Comparison of ENCODE assay signal across 12 cellular contexts in the genomic region with DNA sequence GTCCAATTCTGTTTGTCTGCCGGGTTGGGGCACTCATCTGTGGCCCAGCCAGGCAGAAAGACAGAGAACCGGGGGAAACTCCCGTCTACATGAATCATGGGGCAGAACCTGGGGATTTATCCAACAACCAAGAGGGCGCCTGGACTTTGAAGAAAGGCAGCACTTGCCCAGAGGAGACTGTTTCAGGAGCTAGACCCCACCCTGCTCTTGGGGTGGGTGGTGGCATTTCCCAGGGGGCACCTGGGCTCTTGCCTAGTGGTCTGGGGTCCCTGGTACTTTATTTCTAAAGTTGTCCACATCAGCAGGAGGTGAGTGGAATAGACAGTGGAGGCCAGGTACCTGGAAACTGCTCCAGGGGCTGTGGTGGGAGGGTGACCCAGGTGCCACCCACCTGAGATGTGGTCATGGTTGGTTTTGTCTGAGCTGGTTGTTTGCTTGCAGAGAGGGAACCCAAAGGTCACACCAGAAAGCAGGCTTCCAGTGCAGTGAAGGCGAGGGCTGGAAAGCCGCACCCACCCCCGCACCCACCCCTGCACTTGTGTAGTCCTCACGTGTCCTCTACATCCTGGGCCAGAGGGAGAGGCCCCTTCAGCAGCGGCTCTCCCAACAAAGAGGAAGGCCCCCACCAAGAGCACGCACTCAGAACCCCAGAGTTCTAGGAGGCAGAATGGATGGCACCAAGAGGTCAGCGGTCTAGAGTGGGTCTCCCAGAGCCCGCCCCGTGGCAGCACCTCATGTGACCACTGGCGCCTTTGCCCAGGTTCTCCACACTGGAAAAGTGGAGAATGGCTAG.
DNase-seq lines count a peak whose midpoint lies in the region; ATAC-seq and TF ChIP-seq lines count a peak whose summit lies in the region.
"Had no signal": no experiment of that assay in that cellular context is flagged by ENCODE, and none has a peak within 500 bp of the region (broad histone marks: within the 10 kb centered on the region; RNA-seq: fewer than 3 reads in every experiment).

No MANE protein-coding gene starts in this region.

- peak overlapping the region; percentile 90 for H3K4me3 Mint-ChIP-seq in activated B cell treated with CpG ODN at 0.5 μM for 24 hours
- H3K4me3 Mint-ChIP-seq: activated CD4-positive, alpha-beta memory T cell treated with anti-CD3 and anti-CD28 coated beads for 36 hours had no signal

- TF ChIP-seq CTCF in GM13976 (IDR thresholded peaks at IDR 0.05; ENCODE audit: borderline replicate concordance, control extremely low read depth, extremely low read depth, insufficient read depth, missing control alignments): no peak
- TF ChIP-seq CTCF in activated B cell treated with CpG ODN at 0.5 μM for 24 hours (IDR thresholded peaks at IDR 0.05): no peak

- POLR2A ChIA-PET in activated B cell treated with CpG ODN at 0.5 μM for 24 hours (lab: Charles Lee): interaction anchor here (0.6 to 3.0 kb wide), 21 partner anchors 10 to 1583 kb away, joined by 3 to 38 read pairs (median 6); a partner anchor contains a TSS

- DNase-seq in A172 (ENCODE audit: low spot score): peak; percentile 48
- peak; percentile 66 for DNase-seq in GM13976 (ENCODE audit: low spot score)
- DNase-seq in activated B cell treated with CpG ODN at 0.5 μM for 24 hours: peak; percentile 34
- peak; percentile 37 for DNase-seq in left kidney (ENCODE audit: low read depth, low spot score)
- no peak for DNase-seq in NCI-H774 (lab: John Stamatoyannopoulos, UW)
- DNase-seq in stimulated activated CD4-positive, alpha-beta T cell treated with anti-CD3 and anti-CD28 coated beads, Interleukin-4, amount 100 ng/mL, for 4 hours: no peak
- DNase-seq in NCI-H2171 (lab: John Stamatoyannopoulos, UW): no peak
- DNase-seq: activated CD4-positive, alpha-beta memory T cell treated with anti-CD3 and anti-CD28 coated beads for 36 hours; CD4-positive, CD25-positive, alpha-beta regulatory T cell; NCI-H345; psoas muscle had no signal

- ATAC-seq in activated B cell treated with CpG ODN at 0.5 μM for 24 hours (ENCODE audit: low read depth) (peak; percentile 64), GM21717 (IDR thresholded peaks at IDR 0.05; ENCODE audit: unreplicated experiment) (no peak)
- ATAC-seq: psoas muscle had no signal

- peaks cover 3% of the 10 kb centered on the region for H3K27me3 Mint-ChIP-seq in activated B cell treated with CpG ODN at 0.5 μM for 24 hours

- in situ Hi-C loops in GM13976 (cut with MboI; ENCODE audit: low sequenced_read_pairs, unreplicated experiment): no loop called here

- peaks cover 80% of the 10 kb centered on the region for H3K4me1 Mint-ChIP-seq in activated B cell treated with CpG ODN at 0.5 μM for 24 hours

- intact Hi-C loops in activated B cell treated with CpG ODN at 0.5 μM for 24 hours (cut with micrococcal nuclease): loop anchor here (2.0 to 5.0 kb wide), 5 partner anchors 65 to 1581 kb away; a partner anchor contains a TSS

- CTCF ChIA-PET in activated B cell treated with CpG ODN at 0.5 μM for 24 hours (lab: Charles Lee): interaction anchor here (1.0 to 1.7 kb wide), 6 partner anchors 16 to 128 kb away, joined by 3 to 15 read pairs (median 4); no protein-coding TSS in a partner anchor

- peak overlapping the region; percentile 92 for H3K27ac Mint-ChIP-seq in activated B cell treated with CpG ODN at 0.5 μM for 24 hours
- H3K27ac Mint-ChIP-seq: activated CD4-positive, alpha-beta memory T cell treated with anti-CD3 and anti-CD28 coated beads for 36 hours had no signal

- H3K36me3 Mint-ChIP-seq in activated B cell treated with CpG ODN at 0.5 μM for 24 hours (ENCODE audit: low read depth): peaks cover 2% of the 10 kb centered on the region
- H3K36me3 Mint-ChIP-seq: activated CD4-positive, alpha-beta memory T cell treated with anti-CD3 and anti-CD28 coated beads for 36 hours; CD4-positive, CD25-positive, alpha-beta regulatory T cell had no signal

- no peaks in the 10 kb centered on the region for H3K9me3 Mint-ChIP-seq in activated B cell treated with CpG ODN at 0.5 μM for 24 hours
- H3K9me3 Mint-ChIP-seq: activated CD4-positive, alpha-beta memory T cell treated with anti-CD3 and anti-CD28 coated beads for 36 hours had no signal

Comparison
In these comparisons a context has a peak if more than half of its experiments do, and no peak if none do; other contexts are left out.
1. DNase-seq: peak in A172 (single experiment), GM13976 (single experiment), activated B cell treated with CpG ODN at 0.5 μM for 24 hours (single experiment) and left kidney (single experiment); none in NCI-H774 (single experiment), stimulated activated CD4-positive, alpha-beta T cell treated with anti-CD3 and anti-CD28 coated beads, Interleukin-4, amount 100 ng/mL, for 4 hours (0 of 2) and NCI-H2171 (single experiment).